Comparison of ENCODE assay signal across 24 cellular contexts in genomic region chr13:75881109-75881775, GRCh38.
A peak's percentile ranks its signal among the peaks of the same experiment; 100 is the strongest.
DNase-seq lines count a peak whose midpoint lies in the region; ATAC-seq and TF ChIP-seq lines count a peak whose summit lies in the region.
"Had no signal": no experiment of that assay in that cellular context is flagged by ENCODE, and none has a peak within 500 bp of the region (broad histone marks: within the 10 kb centered on the region; RNA-seq: fewer than 3 reads in every experiment).

No MANE protein-coding gene starts in this region.

- no peaks in the 10 kb centered on the region for H3K9me3 ChIP-seq in right lobe of liver
- H3K9me3 ChIP-seq: heart left ventricle had no signal

- peaks cover 0 to 1% of the 10 kb centered on the region in 2 donors for H3K4me1 Mint-ChIP-seq in immature natural killer cell

- H3K27me3 Mint-ChIP-seq in immature natural killer cell (ENCODE audit: low read depth in 3 of 3): peaks cover 0 to 5% (median under 1%) of the 10 kb centered on the region in 3 donors

- 27% methylated on average over 4 of the region's 4 CpGs for WGBS in right lobe of liver (ENCODE audit: insufficient coverage, low coverage, low lambda C conversion rate, missing lambda C conversion rate)

- no peak overlapping the region for H3K27ac Mint-ChIP-seq in immature natural killer cell
- H3K27ac Mint-ChIP-seq: HFFc6, memory B cell, natural killer cell, T-cell had no signal

- peaks cover 0 to 11% (median 0%) of the 10 kb centered on the region in 4 donors for H3K4me1 ChIP-seq in right lobe of liver
- H3K4me1 ChIP-seq: parathyroid adenoma had no signal

- no peak overlapping the region for H3K27ac ChIP-seq in right lobe of liver
- H3K27ac ChIP-seq: heart left ventricle, parathyroid adenoma had no signal

- no peaks in the 10 kb centered on the region for H3K27me3 ChIP-seq in right lobe of liver
- H3K27me3 ChIP-seq: heart left ventricle had no signal

- no peak overlapping the region for H3K4me3 ChIP-seq in right lobe of liver
- H3K4me3 ChIP-seq: heart left ventricle had no signal

- no peak for TF ChIP-seq POLR2A in right lobe of liver (IDR thresholded peaks at IDR 0.05)

- ATAC-seq in GM18868 (IDR thresholded peaks at IDR 0.05; ENCODE audit: unreplicated experiment): peak; percentile 30
- ATAC-seq in HG02763 (IDR thresholded peaks at IDR 0.05; ENCODE audit: unreplicated experiment): peak; percentile 49
- peak; percentile 77 to 87 (median 83) for ATAC-seq in right lobe of liver
- ATAC-seq: heart left ventricle, natural killer cell, PC-3, T-cell had no signal

- no peaks in the 10 kb centered on the region for H3K9me3 Mint-ChIP-seq in immature natural killer cell
- H3K9me3 Mint-ChIP-seq: HFFc6, memory B cell, natural killer cell, T-cell had no signal

- no peaks in the 10 kb centered on the region for H3K36me3 ChIP-seq in right lobe of liver
- H3K36me3 ChIP-seq: heart left ventricle had no signal

- TF ChIP-seq CTCF in right lobe of liver (IDR thresholded peaks at IDR 0.05): peak in 1 of 4 donors; percentile 15

- DNase-seq in astrocyte of the hippocampus (ENCODE audit: low read depth, low spot score) (peak; percentile 63), right lobe of liver (no peak), immature natural killer cell (no peak), NCI-H2107 treated with DMSO at 0.1 percent for 48 hours (lab: John Stamatoyannopoulos, UW; ENCODE audit: unreplicated experiment) (no peak)
- DNase-seq in central memory CD4-positive, alpha-beta T cell: no peak
- DNase-seq: activated gamma-delta T cell treated with Interleukin-2 at 50 U/mL for 16 hours; cerebellar nuclear complex; effector CD8-positive, alpha-beta T cell; EL; heart left ventricle; HFFc6; natural killer cell; NCI-H1436 treated with DMSO at 0.1 percent for 48 hours; NCI-H2171; NCI-H748 treated with DMSO at 0.1 percent for 48 hours; PC-3; SIG-M5; stimulated activated CD4-positive, alpha-beta T cell treated with anti-CD3 and anti-CD28 coated beads, Interleukin-1b, Interleukin-23, amount 100 ng/mL, for 48 hours; stimulated activated naive CD4-positive, alpha-beta T cell; T-cell had no signal

- intact Hi-C loops in right lobe of liver (cut with DNase I): loop anchor here in 1 of 2 donors (10.0 kb wide), 1 partner anchor 584 kb away; no protein-coding TSS in a partner anchor

- H3K36me3 Mint-ChIP-seq in immature natural killer cell: no peaks in the 10 kb centered on the region
- H3K36me3 Mint-ChIP-seq: memory B cell, natural killer cell, T-cell had no signal

- H3K4me3 Mint-ChIP-seq in immature natural killer cell: no peak overlapping the region
- H3K4me3 Mint-ChIP-seq: HFFc6, memory B cell, natural killer cell, T-cell had no signal

Comparison
In these comparisons a context has a peak if more than half of its experiments do, and no peak if none do; other contexts are left out.
1. ATAC-seq: peak in every context shown above with its lines; median percentile 83 in right lobe of liver; 49 in HG02763; 30 in GM18868.